Comparison of ENCODE assay signal across 13 cellular contexts in the genomic region with DNA sequence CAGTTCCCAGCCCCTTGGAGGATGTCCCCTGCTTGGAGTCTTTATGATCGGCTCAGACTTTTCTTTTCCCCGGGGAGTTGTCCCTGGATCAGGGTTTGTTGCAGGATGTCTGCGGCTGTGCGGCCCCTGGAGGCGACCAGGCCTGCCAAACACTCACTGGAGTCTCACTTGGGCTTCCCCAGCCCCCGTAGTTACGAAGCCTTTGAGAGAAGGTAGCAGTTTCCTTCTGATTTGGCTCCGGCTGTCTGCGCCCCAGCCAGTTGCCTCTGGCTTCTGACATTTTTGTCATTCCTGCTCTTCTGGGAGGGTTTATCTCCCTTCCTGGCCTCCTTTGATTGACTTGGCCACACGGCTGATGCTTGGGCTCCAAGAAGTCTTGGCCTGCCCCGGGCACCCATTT. TPM values are rescaled to one million over a fixed set of nuclear protein-coding genes. Genes with fewer than 3 reads are reported as not detected.
DNase-seq lines count a peak whose midpoint lies in the region; ATAC-seq and TF ChIP-seq lines count a peak whose summit lies in the region.
"Had no signal": no experiment of that assay in that cellular context is flagged by ENCODE, and none has a peak within 500 bp of the region (broad histone marks: within the 10 kb centered on the region; RNA-seq: fewer than 3 reads in every experiment).

No MANE protein-coding gene starts in this region.

- H3K27ac ChIP-seq in SJCRH30 (peak overlapping the region; percentile 75), hepatocyte (no peak overlapping the region)
- H3K27ac ChIP-seq: esophagus squamous epithelium, PC-9, right lobe of liver had no signal

- peaks cover 6 to 16% of the 10 kb centered on the region in 2 donors for H3K27me3 Mint-ChIP-seq in effector memory CD8-positive, alpha-beta T cell
- H3K27me3 Mint-ChIP-seq: activated CD8-positive, alpha-beta T cell treated with anti-CD3 and anti-CD28 coated beads for 36 hours had no signal

- peaks cover 2% of the 10 kb centered on the region for H3K36me3 Mint-ChIP-seq in effector memory CD8-positive, alpha-beta T cell (ENCODE audit: insufficient read depth)

- no peak overlapping the region for H3K27ac Mint-ChIP-seq in effector memory CD8-positive, alpha-beta T cell
- H3K27ac Mint-ChIP-seq: activated CD8-positive, alpha-beta T cell treated with anti-CD3 and anti-CD28 coated beads for 36 hours had no signal

- H3K4me1 Mint-ChIP-seq in effector memory CD8-positive, alpha-beta T cell (ENCODE audit: low read depth in 2 of 2), result no peaks in the 10 kb centered on the region

- no peaks in the 10 kb centered on the region for H3K79me2 ChIP-seq in hepatocyte

- H3K9me3 ChIP-seq in SJCRH30 (replicated peaks), result peaks cover 9% of the 10 kb centered on the region; the same call in 1 of the 2 replicates
- no peaks in the 10 kb centered on the region for H3K9me3 ChIP-seq in hepatocyte (ENCODE audit: low read depth)
- H3K9me3 ChIP-seq in skeletal muscle satellite cell (replicated peaks; ENCODE audit: low read length), result no peaks in the 10 kb centered on the region
- H3K9me3 ChIP-seq: right lobe of liver had no signal

- no peaks in the 10 kb centered on the region for H3K9me3 Mint-ChIP-seq in effector memory CD8-positive, alpha-beta T cell
- H3K9me3 Mint-ChIP-seq: activated CD8-positive, alpha-beta T cell treated with anti-CD3 and anti-CD28 coated beads for 36 hours had no signal

- 50% methylated on average over 11 of the region's 11 CpGs for WGBS in hepatocyte (ENCODE audit: low lambda C conversion rate, missing lambda C conversion rate)

- no peak for TF ChIP-seq CTCF in hepatocyte (IDR thresholded peaks at IDR 0.05; ENCODE audit: poor library complexity)

- no peak overlapping the region for H2AFZ ChIP-seq in hepatocyte
- H2AFZ ChIP-seq: PC-9 had no signal

- no peaks in the 10 kb centered on the region for H3K36me3 ChIP-seq in SJCRH30
- no peaks in the 10 kb centered on the region for H3K36me3 ChIP-seq in hepatocyte (replicated peaks; ENCODE audit: insufficient read depth, low read depth)
- no peaks in the 10 kb centered on the region for H3K36me3 ChIP-seq in skeletal muscle satellite cell (ENCODE audit: insufficient read depth, low read length)
- H3K36me3 ChIP-seq: esophagus squamous epithelium, right lobe of liver had no signal

- peaks cover 33% of the 10 kb centered on the region for H3K4me1 ChIP-seq in SJCRH30
- H3K4me1 ChIP-seq in hepatocyte (ENCODE audit: insufficient read depth), result peaks cover 5% of the 10 kb centered on the region
- H3K4me1 ChIP-seq in skeletal muscle satellite cell (ENCODE audit: control insufficient read depth, insufficient read depth, low read length), result peaks cover 4% of the 10 kb centered on the region
- H3K4me1 ChIP-seq: right lobe of liver had no signal

- H3K27me3 ChIP-seq in SJCRH30 (no peaks in the 10 kb centered on the region), hepatocyte (no peaks in the 10 kb centered on the region), skeletal muscle satellite cell (ENCODE audit: control insufficient read depth, insufficient read depth, low read length) (peaks cover 48% of the 10 kb centered on the region)
- H3K27me3 ChIP-seq: right lobe of liver had no signal

- ATAC-seq in effector memory CD8-positive, alpha-beta T cell (replicated peaks), result no peak
- ATAC-seq: activated CD8-positive, alpha-beta T cell treated with anti-CD3 and anti-CD28 coated beads for 36 hours; right lobe of liver had no signal

- H3K4me3 Mint-ChIP-seq in effector memory CD8-positive, alpha-beta T cell, result no peak overlapping the region
- H3K4me3 Mint-ChIP-seq: activated CD8-positive, alpha-beta T cell treated with anti-CD3 and anti-CD28 coated beads for 36 hours had no signal

- H3K9me2 ChIP-seq in hepatocyte (replicated peaks; ENCODE audit: insufficient read depth), result no peaks in the 10 kb centered on the region

- DNase-seq in ELF-1 (ENCODE audit: low read depth, low spot score), result peak; percentile 98
- DNase-seq in SJCRH30, result peak; percentile 94 to 95
- DNase-seq in hepatocyte (ENCODE audit: low spot score), result no peak
- DNase-seq in GOT3 (lab: John Stamatoyannopoulos, UW), result no peak
- no peak for DNase-seq in inferior parietal cortex (ENCODE audit: extremely low spot score)
- no peak for DNase-seq in effector memory CD8-positive, alpha-beta T cell
- DNase-seq: activated CD8-positive, alpha-beta T cell treated with anti-CD3 and anti-CD28 coated beads for 36 hours; Calu3; esophagus squamous epithelium; NCI-H2171 treated with DMSO at 0.1 percent for 48 hours; PC-9; right lobe of liver had no signal

- no peak overlapping the region for H3K9ac ChIP-seq in skeletal muscle satellite cell (ENCODE audit: low read depth, low read length)

- no peak overlapping the region for H3K4me3 ChIP-seq in SJCRH30
- no peak overlapping the region for H3K4me3 ChIP-seq in hepatocyte
- H3K4me3 ChIP-seq in skeletal muscle satellite cell (ENCODE audit: low read length), result no peak overlapping the region
- H3K4me3 ChIP-seq: esophagus squamous epithelium, PC-9, right lobe of liver had no signal

- H4K20me1 ChIP-seq in hepatocyte (ENCODE audit: insufficient read depth, poor library complexity, severe bottlenecking), result no peaks in the 10 kb centered on the region

- H3K4me2 ChIP-seq in hepatocyte (peak overlapping the region; percentile 40), skeletal muscle satellite cell (ENCODE audit: low read length) (peak overlapping the region; percentile 17)
- H3K4me2 ChIP-seq: PC-9 had no signal

RNA-seq across cellular contexts. Expression of gene COL26A1, which starts 16.1 kb away (rescaled TPM):
- total RNA-seq in SJCRH30 (2014; rRNA removed; shearing (Covaris generic)), result 0.05 and 0.10 TPM in 2 replicates
- total RNA-seq in hepatocyte, result 9.4 and 11.6 TPM in 2 replicates
- polyA plus RNA-seq in hepatocyte, result 10.8 and 19.1 TPM in 2 replicates
- total RNA-seq in skeletal muscle satellite cell (2012; rRNA removed), result not detected in 2 replicates
- total RNA-seq: activated CD8-positive, alpha-beta T cell treated with anti-CD3 and anti-CD28 coated beads for 36 hours; Calu3; esophagus squamous epithelium had no signal

RNA-seq across cellular contexts. Expression of gene IFT22, which starts 57.2 kb away (rescaled TPM):
- 29.6 and 33.8 TPM in 2 replicates for total RNA-seq in SJCRH30 (2014; rRNA removed; shearing (Covaris generic))
- total RNA-seq in hepatocyte, result 24.2 and 30.5 TPM in 2 replicates
- polyA plus RNA-seq in hepatocyte, result 29.8 and 42.2 TPM in 2 replicates
- total RNA-seq in skeletal muscle satellite cell (2012; rRNA removed), result 11.2 and 22.3 TPM in 2 replicates

Comparison
In these comparisons a context has a peak if more than half of its experiments do, and no peak if none do; other contexts are left out.
1. DNase-seq: peak in ELF-1 (single experiment) and SJCRH30 (2 of 2); none in hepatocyte (single experiment), GOT3 (single experiment), inferior parietal cortex (single experiment) and effector memory CD8-positive, alpha-beta T cell (0 of 3).